Comparison of ENCODE assay signal across 8 cellular contexts in genomic region chr5:1494780-1495524, GRCh38. TPM values are rescaled to one million over a fixed set of nuclear protein-coding genes. Genes with fewer than 3 reads are reported as not detected.
DNase-seq lines count a peak whose midpoint lies in the region; ATAC-seq and TF ChIP-seq lines count a peak whose summit lies in the region.

No MANE protein-coding gene starts in this region.

- no peaks in the 10 kb centered on the region for H3K27me3 ChIP-seq in ascending aorta

- TF ChIP-seq CTCF in ascending aorta (IDR thresholded peaks at IDR 0.05), result no peak

- ATAC-seq in GM18861 (IDR thresholded peaks at IDR 0.05; ENCODE audit: unreplicated experiment), result peak; percentile 31
- ATAC-seq in HG02798 (IDR thresholded peaks at IDR 0.05; ENCODE audit: poor library complexity, unreplicated experiment), result peak; percentile 36
- ATAC-seq in T-cell (replicated peaks in 1 of 4), result peak; percentile 41 to 68 (median 58)
- peak; percentile 47 to 65 for ATAC-seq in naive thymus-derived CD8-positive, alpha-beta T cell

- H3K27ac Mint-ChIP-seq in T-cell, result peak overlapping the region; percentile 72 to 88
- peak overlapping the region in 7 of 10 donors; percentile 20 to 94 (median 86) for H3K27ac Mint-ChIP-seq in naive thymus-derived CD8-positive, alpha-beta T cell

- CTCF ChIA-PET in T-cell (lab: Charles Lee), result interaction anchor here in 1 of 2 donors (0.5 to 0.7 kb wide), 2 partner anchors 39 to 125 kb away, joined by 3 to 4 read pairs; no protein-coding TSS in a partner anchor

- no peak overlapping the region for H3K4me3 ChIP-seq in ascending aorta

- H3K36me3 ChIP-seq in ascending aorta, result peaks cover 27 to 51% of the 10 kb centered on the region in 2 donors

- H3K9me3 Mint-ChIP-seq in T-cell, result no peaks in the 10 kb centered on the region
- no peaks in the 10 kb centered on the region for H3K9me3 Mint-ChIP-seq in naive thymus-derived CD8-positive, alpha-beta T cell

- DNase-seq in T-cell, result peak in 19 of 34 experiments; percentile 20 to 62 (median 33)
- peak in 2 of 10 donors; percentile 32 to 53 for DNase-seq in naive thymus-derived CD8-positive, alpha-beta T cell
- DNase-seq in iPS-NIHi7 (ENCODE audit: extremely low spot score), result no peak
- no peak for DNase-seq in midbrain (lab: John Stamatoyannopoulos, UW)
- DNase-seq in mesenteric fat pad (ENCODE audit: low spot score), result no peak
- DNase-seq in ascending aorta (ENCODE audit: low spot score in 2 of 2), result no peak

- peaks cover 24 to 56% (median 33%) of the 10 kb centered on the region in 3 donors for H3K4me1 Mint-ChIP-seq in T-cell
- H3K4me1 Mint-ChIP-seq in naive thymus-derived CD8-positive, alpha-beta T cell, result peaks cover 18 to 86% (median 43%) of the 10 kb centered on the region in 4 donors

- H3K4me3 Mint-ChIP-seq in T-cell, result peak overlapping the region; percentile 41 to 59 (median 58)
- peak overlapping the region in 7 of 10 donors; percentile 5 to 84 (median 65) for H3K4me3 Mint-ChIP-seq in naive thymus-derived CD8-positive, alpha-beta T cell

- POLR2A ChIA-PET in T-cell (lab: Charles Lee), result no interaction called here
- POLR2A ChIA-PET in naive thymus-derived CD8-positive, alpha-beta T cell (lab: Charles Lee), result interaction anchor here (0.8 kb wide), 1 partner anchor 41 kb away, joined by 3 read pairs; no protein-coding TSS in a partner anchor

- peaks cover 29% of the 10 kb centered on the region for H3K36me3 Mint-ChIP-seq in T-cell
- H3K36me3 Mint-ChIP-seq in naive thymus-derived CD8-positive, alpha-beta T cell, result peaks cover 0 to 50% (median 6%) of the 10 kb centered on the region in 3 donors

- no peak overlapping the region for H3K27ac ChIP-seq in ascending aorta

- H3K9me3 ChIP-seq in ascending aorta, result no peaks in the 10 kb centered on the region

- peaks cover 0 to 2% of the 10 kb centered on the region in 2 donors for H3K4me1 ChIP-seq in ascending aorta

- no peaks in the 10 kb centered on the region for H3K27me3 Mint-ChIP-seq in T-cell
- H3K27me3 Mint-ChIP-seq in naive thymus-derived CD8-positive, alpha-beta T cell, result no peaks in the 10 kb centered on the region

- intact Hi-C loops in ascending aorta (cut with DNase I), result no loop called here

RNA-seq across cellular contexts. Expression of gene LPCAT1, which starts 28.8 kb away (rescaled TPM):
- 10 to 100 TPM; 27.9 to 57.7 (median 50.3) TPM for total RNA-seq in T-cell
- total RNA-seq in naive thymus-derived CD8-positive, alpha-beta T cell, result 10 to 100 TPM; 40.3 to 46.1 TPM
- polyA plus RNA-seq in naive thymus-derived CD8-positive, alpha-beta T cell, result 10 to 100 TPM; 18.6 to 46.3 (median 20.9) TPM
- 45.7 TPM for total RNA-seq in mesenteric fat pad
- 86.2 TPM for total RNA-seq in ascending aorta

RNA-seq across cellular contexts. Expression of gene SLC6A3, which starts 49.7 kb away (rescaled TPM):
- total RNA-seq in T-cell, result under 1 TPM in 1 of 5 donors, not detected in 4; 0.22 TPM
- total RNA-seq in naive thymus-derived CD8-positive, alpha-beta T cell, result under 1 TPM; 0.08 to 0.27 TPM
- polyA plus RNA-seq in naive thymus-derived CD8-positive, alpha-beta T cell, result under 1 TPM in 1 of 3 donors, not detected in 2; 0.09 TPM
- not detected for total RNA-seq in mesenteric fat pad
- not detected for total RNA-seq in ascending aorta

Comparison
In these comparisons a context has a peak if more than half of its experiments do, and no peak if none do; other contexts are left out.
1. DNase-seq: peak in T-cell (19 of 34); none in iPS-NIHi7 (single experiment), midbrain (single experiment), mesenteric fat pad (single experiment) and ascending aorta (0 of 2).
2. Peak in every context shown above with its lines, with median percentiles within 50 percentile points of each other: ATAC-seq.